ENCODE assay signal across 3 cellular contexts in the genomic region with DNA sequence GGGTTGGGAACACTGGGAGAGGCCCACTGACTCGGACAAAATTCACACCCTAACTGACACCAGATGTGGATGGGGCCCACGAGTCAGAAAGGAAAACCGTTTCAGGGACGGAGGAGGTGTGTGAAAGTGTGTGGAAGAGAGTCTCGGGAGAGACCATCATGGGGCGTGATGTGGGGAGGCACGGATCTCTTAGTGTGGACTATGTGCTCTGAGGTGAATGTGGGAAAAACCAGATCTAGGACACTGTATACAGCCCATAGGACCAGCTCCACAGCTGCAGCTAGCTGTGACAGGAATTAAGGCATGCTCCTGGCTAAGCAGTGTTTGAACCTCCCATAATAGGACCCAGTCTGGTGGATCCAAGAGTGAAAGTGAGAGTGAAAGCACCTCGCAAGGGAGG.
"Had no signal": no experiment of that assay in that cellular context is flagged by ENCODE, and none has a peak within 500 bp of the region (broad histone marks: within the 10 kb centered on the region; RNA-seq: fewer than 3 reads in every experiment).

No MANE protein-coding gene starts in this region.

- ATAC-seq: GM12878 had no signal

- H3K4me3 ChIP-seq: GM12878 had no signal

- DNase-seq: GDM1, GF-D8 had no signal
